Comparison of ENCODE assay signal across 8 cellular contexts in the genomic region with DNA sequence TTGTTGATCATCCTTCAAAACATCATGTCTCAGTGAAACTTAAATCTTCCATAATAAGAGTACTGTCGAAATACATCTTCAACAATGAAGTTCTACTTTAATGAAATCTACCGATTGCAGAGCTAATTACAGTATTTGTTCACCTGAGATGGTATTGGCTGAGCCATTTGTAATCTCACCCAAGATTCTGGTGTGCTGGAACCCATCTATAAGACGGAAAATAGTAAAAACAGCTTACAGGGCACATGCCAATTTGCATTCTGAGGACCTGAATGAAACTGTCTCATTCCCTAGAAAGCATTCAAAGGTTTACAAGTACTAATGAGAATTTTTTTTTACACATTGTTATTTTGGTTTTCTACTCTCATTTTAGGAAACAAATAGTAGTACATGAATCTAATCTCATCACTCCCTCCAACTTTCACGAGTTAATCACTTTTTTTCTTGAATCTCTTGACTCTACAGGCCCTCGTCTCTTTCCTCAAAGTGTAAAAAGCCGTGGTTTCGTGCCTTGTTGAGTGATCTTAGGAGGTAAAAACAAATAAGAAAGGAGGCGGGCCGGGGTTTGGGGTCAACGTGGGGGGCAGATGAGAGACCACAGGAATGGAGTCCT. TPM values are rescaled to one million over a fixed set of nuclear protein-coding genes. Genes with fewer than 3 reads are reported as not detected.
DNase-seq lines count a peak whose midpoint lies in the region; ATAC-seq, FAIRE-seq and TF ChIP-seq lines count a peak whose summit lies in the region.

No MANE protein-coding gene starts in this region.

- intact Hi-C loops in GM12878 (cut with micrococcal nuclease; ENCODE audit: unreplicated experiment) (loop anchor here (5.0 kb wide), 1 partner anchor 208 kb away; a partner anchor contains a TSS), vagina (cut with DNase I) (no loop called here)

- SMC1A ChIA-PET in GM12878 (lab: Charles Lee; ENCODE audit: uncharacterized antibody, unreplicated experiment), result interaction anchor here (1.4 to 2.4 kb wide), 2 partner anchors 13 to 31 kb away, joined by 3 to 7 read pairs; no protein-coding TSS in a partner anchor

- ATAC-seq in GM12878, result no peak
- ATAC-seq in lung (ENCODE audit: insufficient read depth, low FRiP score), result no peak
- no peak for ATAC-seq in GM18870 (IDR thresholded peaks at IDR 0.05; ENCODE audit: unreplicated experiment)

- CTCF ChIA-PET in GM12878 (lab: Yijun Ruan, JAX), result no interaction called here

- H3K4me1 ChIP-seq in GM12878 (ENCODE audit: control insufficient read depth, insufficient read depth, low read length), result peaks cover 10% of the 10 kb centered on the region
- H3K4me1 ChIP-seq in lung (ENCODE audit: control insufficient read depth in 2 of 2, insufficient read depth in 2 of 2, low read length in 2 of 2), result peaks cover 0 to 13% of the 10 kb centered on the region in 2 donors
- peaks cover 29% of the 10 kb centered on the region for H3K4me1 ChIP-seq in vagina

- peaks cover 39% of the 10 kb centered on the region for H3K79me2 ChIP-seq in GM12878 (ENCODE audit: control insufficient read depth, insufficient read depth, low read length)

- H3K36me3 ChIP-seq in GM12878 (ENCODE audit: control insufficient read depth in 2 of 2, insufficient read depth in 2 of 2, low read length in 1 of 2) (no peaks in the 10 kb centered on the region; a peak in 1 of 4 replicates), lung (ENCODE audit: control insufficient read depth in 2 of 2, insufficient read depth in 2 of 2, low read length in 2 of 2) (peaks cover 0 to 3% of the 10 kb centered on the region in 2 donors), vagina (peaks cover 0 to 9% of the 10 kb centered on the region in 2 donors)

- H2AFZ ChIP-seq in GM12878 (ENCODE audit: control insufficient read depth, low read depth, low read length), result peak overlapping the region; percentile 45

- TF ChIP-seq CTCF in GM12878 (IDR thresholded peaks at IDR 0.05 in 2 of 3, conservative IDR thresholded peaks at IDR 0.05 in 1 of 3; ENCODE audit: control insufficient read depth in 2 of 3, extremely low read depth in 1 of 3, insufficient read depth in 1 of 3, low read depth in 3 of 3, low read length in 3 of 3) (no peak), lung (IDR thresholded peaks at IDR 0.05; ENCODE audit: control extremely low read depth, extremely low read depth) (no peak), vagina (IDR thresholded peaks at IDR 0.05) (no peak)

- no peak for TF ChIP-seq RAD21 in GM12878 (IDR thresholded peaks at IDR 0.05; ENCODE audit: insufficient read depth, low read depth, low read length)

- in situ Hi-C loops in GM12878 (cut with MboI), result no loop called here

- peak overlapping the region; percentile 87 for H3K4me2 ChIP-seq in GM12878 (ENCODE audit: control insufficient read depth, insufficient read depth)

- RAD21 ChIA-PET in GM12878 (lab: Charles Lee; ENCODE audit: unreplicated experiment), result no interaction called here

- no peak for FAIRE-seq in GM12878 (lab: Jason Lieb, UNC)

- H3K27ac ChIP-seq in GM12878 (ENCODE audit: control insufficient read depth, insufficient read depth) (peak overlapping the region; percentile 56), lung (ENCODE audit: low read depth in 1 of 2, low read length in 1 of 2) (peak overlapping the region in 1 of 2 donors; percentile 21), vagina (peak overlapping the region; percentile 81)

- POLR2A ChIA-PET in GM12878 (lab: Charles Lee), result no interaction called here

- 1% methylated on average over 10 of the region's 10 CpGs for WGBS in GM12878 (ENCODE audit: insufficient coverage, insufficient replicate concordance, low lambda C conversion rate, missing lambda C conversion rate)
- WGBS in lung, 2 donors, result 6 to 9% methylated on average over 10 of the region's 10 CpGs

- H3K27me3 ChIP-seq in GM12878 (replicated peaks in 1 of 2; ENCODE audit: control insufficient read depth in 2 of 2, insufficient read depth in 2 of 2, low read length in 1 of 2), result no peaks in the 10 kb centered on the region
- H3K27me3 ChIP-seq in lung (ENCODE audit: control insufficient read depth, insufficient read depth), result no peaks in the 10 kb centered on the region
- no peaks in the 10 kb centered on the region for H3K27me3 ChIP-seq in vagina

- no peak for TF ChIP-seq EP300 in GM12878 (IDR thresholded peaks at IDR 0.05; ENCODE audit: borderline replicate concordance in 1 of 2, control insufficient read depth in 1 of 2, low read depth in 2 of 2, low read length in 2 of 2)

- H3K9me3 ChIP-seq in GM12878 (replicated peaks; ENCODE audit: control insufficient read depth, insufficient read depth, low read length) (no peaks in the 10 kb centered on the region; the same call in 2 of the 3 replicates), lung (ENCODE audit: control insufficient read depth in 2 of 2, insufficient read depth in 1 of 2, low read length in 1 of 2) (no peaks in the 10 kb centered on the region), vagina (no peaks in the 10 kb centered on the region)

- H3K4me3 ChIP-seq in GM12878 (peak overlapping the region; percentile 94), lung (peak overlapping the region; percentile 72), vagina (peak overlapping the region; percentile 84 to 97)

- DNase-seq in NCI-H82 (lab: John Stamatoyannopoulos, UW) (peak; percentile 37), NCI-H82 treated with DMSO at 0.1 percent for 48 hours (lab: John Stamatoyannopoulos, UW; ENCODE audit: unreplicated experiment) (no peak), LoVo (ENCODE audit: low spot score) (peak; percentile 12), GM12878 (ENCODE audit: low read depth, low spot score) (no peak), lung (ENCODE audit: low spot score) (peak; percentile 35), vagina (ENCODE audit: extremely low spot score in 2 of 2) (no peak), AG08396 (ENCODE audit: low spot score) (no peak)

- TSS peak; percentile 54 for BruUV-seq in GM12878 (replicated peaks; lab: Mats Ljungman, UMichigan)

- H4K20me1 ChIP-seq in GM12878 (ENCODE audit: control insufficient read depth, insufficient read depth), result no peaks in the 10 kb centered on the region

- H3K9ac ChIP-seq in GM12878 (ENCODE audit: control insufficient read depth, insufficient read depth, low read length), result peak overlapping the region; percentile 85

- TF ChIP-seq POLR2A in GM12878 (IDR thresholded peaks at IDR 0.05; ENCODE audit: low read depth, low read length) (no peak), vagina (IDR thresholded peaks at IDR 0.05) (no peak)

RNA-seq across cellular contexts. Expression of a gene that starts 1.0 kb away (rescaled TPM):
- 15.8 and 16.2 TPM in 2 replicates for total RNA-seq in GM12878 (2013; cell fraction: nucleolus; rRNA removed)
- total RNA-seq in GM12878 (2014; rRNA removed), result 9.6 TPM in 2 replicates
- total RNA-seq in GM12878 (2014; rRNA removed; fragmentation: Illumina TruSeq; extraction: Trizol), result 13.5 and 13.8 TPM in 2 replicates
- total RNA-seq in GM12878 (2021), result 12.4 and 15.5 TPM in 2 replicates
- polyA plus RNA-seq in GM12878 (2011; ENCODE audit: low read depth), result 2.4 TPM
- 2.8 and 4.0 TPM in 2 replicates for polyA plus RNA-seq in GM12878 (2011; rRNA removed)
- 1.1 and 1.2 TPM in 2 replicates for polyA plus RNA-seq in GM12878 (2011; cell fraction: cytosol; rRNA removed)
- polyA plus RNA-seq in GM12878 (2011; cell fraction: nucleus; rRNA removed), result 2.7 and 3.0 TPM in 2 replicates
- polyA plus RNA-seq in GM12878 (2012), result 4.5 and 5.0 TPM in 2 replicates
- polyA plus RNA-seq in GM12878 (2014; fragmentation: Illumina TruSeq; extraction: Trizol), result 9.8 and 11.6 TPM in 2 replicates
- 1 to 10 TPM; 2.0 to 2.4 TPM for polyA plus RNA-seq in GM12878 (2014; fragmentation: Nextera tagmentation; extraction: Ambion mirVana)
- polyA plus RNA-seq in GM12878 (2014; rRNA removed), result 5.3 and 5.4 TPM in 2 replicates
- 1 to 10 TPM; 2.8 to 6.6 TPM for polyA plus RNA-seq in GM12878 (2016; fragmentation: Nextera tagmentation; extraction: Ambion mirVana)
- 4.1 and 10.2 TPM in 2 replicates for polyA minus RNA-seq in GM12878 (2011; rRNA and poly(A)+ RNA removed)
- 1.2 and 2.1 TPM in 2 replicates for polyA minus RNA-seq in GM12878 (2011; cell fraction: cytosol; rRNA and poly(A)+ RNA removed)
- 2.2 and 2.7 TPM in 2 replicates for polyA minus RNA-seq in GM12878 (2011; cell fraction: nucleus; rRNA and poly(A)+ RNA removed)
- 10 to 100 TPM in 1 of 2 donors, 1 to 10 TPM in 1; 6.9 to 24.6 TPM for total RNA-seq in lung
- polyA plus RNA-seq in lung, result 1 to 10 TPM; 2.4 to 2.7 TPM
- 11.3 TPM for total RNA-seq in vagina

RNA-seq across cellular contexts. Expression of a gene that starts 1.0 kb away (rescaled TPM):
- 0.50 and 0.95 TPM in 2 replicates for total RNA-seq in GM12878 (2013; cell fraction: nucleolus; rRNA removed)
- 9.6 and 12.0 TPM in 2 replicates for total RNA-seq in GM12878 (2014; rRNA removed)
- 8.8 and 9.3 TPM in 2 replicates for total RNA-seq in GM12878 (2014; rRNA removed; fragmentation: Illumina TruSeq; extraction: Trizol)
- 7.6 and 8.3 TPM in 2 replicates for total RNA-seq in GM12878 (2021)
- 5.8 TPM for polyA plus RNA-seq in GM12878 (2011; ENCODE audit: low read depth)
- polyA plus RNA-seq in GM12878 (2011; rRNA removed), result 0.26 and 0.78 TPM in 2 replicates
- 0.10 and 0.13 TPM in 2 replicates for polyA plus RNA-seq in GM12878 (2011; cell fraction: cytosol; rRNA removed)
- 0.12 and 0.20 TPM in 2 replicates for polyA plus RNA-seq in GM12878 (2011; cell fraction: nucleus; rRNA removed)
- 5.5 and 10.1 TPM in 2 replicates for polyA plus RNA-seq in GM12878 (2012)
- 9.3 and 15.1 TPM in 2 replicates for polyA plus RNA-seq in GM12878 (2014; fragmentation: Illumina TruSeq; extraction: Trizol)
- polyA plus RNA-seq in GM12878 (2014; fragmentation: Nextera tagmentation; extraction: Ambion mirVana), result 1 to 10 TPM; 1.3 to 3.9 TPM
- polyA plus RNA-seq in GM12878 (2014; rRNA removed), result 7.2 and 7.4 TPM in 2 replicates
- polyA plus RNA-seq in GM12878 (2016; fragmentation: Nextera tagmentation; extraction: Ambion mirVana), result 10 to 100 TPM in 1 of 2 experiments, 1 to 10 TPM in 1; 5.2 to 12.2 TPM
- polyA minus RNA-seq in GM12878 (2011; rRNA and poly(A)+ RNA removed), result not detected in 2 replicates
- polyA minus RNA-seq in GM12878 (2011; cell fraction: cytosol; rRNA and poly(A)+ RNA removed), result 0.73 and 0.94 TPM in 2 replicates
- polyA minus RNA-seq in GM12878 (2011; cell fraction: nucleus; rRNA and poly(A)+ RNA removed), result 0.48 TPM in 1 of 2 replicates, not detected in the other
- total RNA-seq in lung, result 10 to 100 TPM; 10.2 to 18.5 TPM
- polyA plus RNA-seq in lung, result 10 to 100 TPM; 12.8 to 17.3 TPM
- total RNA-seq in vagina, result 15.5 TPM

RNA-seq across cellular contexts. Expression of a gene that starts 12.9 kb away (rescaled TPM):
- not detected in 2 replicates for total RNA-seq in GM12878 (2013; cell fraction: nucleolus; rRNA removed)
- not detected in 2 replicates for total RNA-seq in GM12878 (2014; rRNA removed)
- total RNA-seq in GM12878 (2014; rRNA removed; fragmentation: Illumina TruSeq; extraction: Trizol), result not detected in 2 replicates
- total RNA-seq in GM12878 (2021), result not detected in 2 replicates
- polyA plus RNA-seq in GM12878 (2011; ENCODE audit: low read depth), result not detected
- polyA plus RNA-seq in GM12878 (2011; rRNA removed), result not detected in 2 replicates
- polyA plus RNA-seq in GM12878 (2011; cell fraction: cytosol; rRNA removed), result not detected in 2 replicates
- polyA plus RNA-seq in GM12878 (2011; cell fraction: nucleus; rRNA removed), result not detected in 2 replicates
- 0.03 TPM in 1 of 2 replicates, not detected in the other for polyA plus RNA-seq in GM12878 (2012)
- 0.01 TPM in 1 of 2 replicates, not detected in the other for polyA plus RNA-seq in GM12878 (2014; fragmentation: Illumina TruSeq; extraction: Trizol)
- polyA plus RNA-seq in GM12878 (2014; fragmentation: Nextera tagmentation; extraction: Ambion mirVana), result not detected
- polyA plus RNA-seq in GM12878 (2014; rRNA removed), result not detected in 2 replicates
- polyA plus RNA-seq in GM12878 (2016; fragmentation: Nextera tagmentation; extraction: Ambion mirVana), result not detected
- not detected in 2 replicates for polyA minus RNA-seq in GM12878 (2011; rRNA and poly(A)+ RNA removed)
- not detected in 2 replicates for polyA minus RNA-seq in GM12878 (2011; cell fraction: cytosol; rRNA and poly(A)+ RNA removed)
- not detected in 2 replicates for polyA minus RNA-seq in GM12878 (2011; cell fraction: nucleus; rRNA and poly(A)+ RNA removed)
- total RNA-seq in lung, result not detected
- not detected for polyA plus RNA-seq in lung
- not detected for total RNA-seq in vagina

Comparison
In these comparisons a context has a peak if more than half of its experiments do, and no peak if none do; other contexts are left out.
1. DNase-seq: peak in NCI-H82 (single experiment), LoVo (single experiment) and lung (single experiment); none in NCI-H82 treated with DMSO at 0.1 percent for 48 hours (single experiment), GM12878 (single experiment), vagina (0 of 2) and AG08396 (single experiment).
2. Peak in every context shown above with its lines, with median percentiles within 50 percentile points of each other: H3K4me3 ChIP-seq.